8 cellular contexts compared by ENCODE assay signal in the genomic region with DNA sequence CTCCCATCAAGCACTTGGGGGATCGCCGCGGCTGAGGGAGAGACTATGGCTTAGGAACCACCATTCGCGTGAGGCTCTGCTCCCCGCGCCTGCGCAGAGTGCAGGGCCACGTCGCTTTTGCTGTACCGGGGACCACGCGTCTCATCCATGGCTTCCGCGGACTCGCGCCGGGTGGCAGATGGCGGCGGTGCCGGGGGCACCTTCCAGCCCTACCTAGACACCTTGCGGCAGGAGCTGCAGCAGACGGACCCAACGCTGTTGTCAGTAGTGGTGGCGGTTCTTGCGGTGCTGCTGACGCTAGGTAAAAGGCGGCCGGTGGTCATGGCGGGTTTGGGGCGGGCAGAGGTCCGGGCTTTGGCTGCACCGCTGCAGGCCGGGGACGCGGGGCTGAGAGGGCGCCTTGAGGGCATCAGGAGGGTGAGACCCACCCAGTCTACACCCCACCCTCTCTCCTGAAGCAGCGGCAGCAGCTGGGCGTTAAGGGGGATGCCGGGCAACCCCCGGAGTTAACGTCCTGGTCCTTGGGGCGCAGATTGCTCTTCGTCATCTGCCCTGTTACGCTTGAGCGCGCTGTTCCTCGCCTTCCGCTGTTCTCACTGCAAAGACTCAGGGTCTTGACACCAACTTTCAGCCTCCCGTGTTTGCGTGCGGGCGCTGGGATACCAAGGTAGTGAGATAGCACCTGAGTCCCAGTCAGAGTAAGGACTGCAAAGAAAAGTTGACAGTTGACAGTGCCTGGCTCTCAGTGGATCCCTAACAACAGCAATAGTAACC. TPM values are rescaled to one million over a fixed set of nuclear protein-coding genes. Genes with fewer than 3 reads are reported as not detected.
DNase-seq lines count a peak whose midpoint lies in the region; ATAC-seq and TF ChIP-seq lines count a peak whose summit lies in the region.

Gene SRPRB, plus strand, starts transcription at position 114 of the 774 bp plus-strand sequence. Its CDS starts 34 bp downstream, at position 148.

- H3K27me3 ChIP-seq in left lung: no peaks in the 10 kb centered on the region

- no peak for TF ChIP-seq CTCF in CD14-positive monocyte (IDR thresholded peaks at IDR 0.05)
- TF ChIP-seq CTCF in left lung (IDR thresholded peaks at IDR 0.05): no peak

- peaks cover 3 to 6% (median 6%) of the 10 kb centered on the region in 3 donors for H3K27me3 Mint-ChIP-seq in CD14-positive monocyte (ENCODE audit: low read depth in 3 of 3)
- peaks cover 3% of the 10 kb centered on the region for H3K27me3 Mint-ChIP-seq in dendritic cell treated with granulocyte-macrophage colony-stimulating factor and Interleukin-4, amounts not matched to agents 40 ng/mL and 50 ng/mL, for 4 days

- peaks cover 23% of the 10 kb centered on the region for H3K4me1 Mint-ChIP-seq in CD14-positive monocyte
- peaks cover 29% of the 10 kb centered on the region for H3K4me1 Mint-ChIP-seq in dendritic cell treated with granulocyte-macrophage colony-stimulating factor and Interleukin-4, amounts not matched to agents 40 ng/mL and 50 ng/mL, for 4 days (ENCODE audit: low read depth)

- ATAC-seq in GM19395 (IDR thresholded peaks at IDR 0.05; ENCODE audit: unreplicated experiment) (peak; percentile 97), HG03558 (IDR thresholded peaks at IDR 0.05; ENCODE audit: extremely low read depth, unreplicated experiment) (peak; percentile 93), left lung (peak; percentile 100)

- peak within 1 kb of the TSS; percentile 94 to 97 for H3K4me3 Mint-ChIP-seq in CD14-positive monocyte
- H3K4me3 Mint-ChIP-seq in dendritic cell treated with granulocyte-macrophage colony-stimulating factor and Interleukin-4, amounts not matched to agents 40 ng/mL and 50 ng/mL, for 4 days: peak within 1 kb of the TSS; percentile 93

- H3K4me1 ChIP-seq in left lung: peaks cover 0 to 20% of the 10 kb centered on the region in 2 donors

- peak within 1 kb of the TSS; percentile 60 to 78 for H3K27ac ChIP-seq in left lung

- H3K36me3 Mint-ChIP-seq in CD14-positive monocyte: peaks cover 25 to 30% of the 10 kb centered on the region in 2 donors
- peaks cover 35% of the 10 kb centered on the region for H3K36me3 Mint-ChIP-seq in dendritic cell treated with granulocyte-macrophage colony-stimulating factor and Interleukin-4, amounts not matched to agents 40 ng/mL and 50 ng/mL, for 4 days (ENCODE audit: low read depth)

- peak within 1 kb of the TSS; percentile 73 to 91 (median 87) for H3K27ac Mint-ChIP-seq in CD14-positive monocyte
- H3K27ac Mint-ChIP-seq in dendritic cell treated with granulocyte-macrophage colony-stimulating factor and Interleukin-4, amounts not matched to agents 40 ng/mL and 50 ng/mL, for 4 days: peak within 1 kb of the TSS; percentile 93

- H3K4me3 ChIP-seq in left lung: peak within 1 kb of the TSS; percentile 88 to 92

- intact Hi-C loops in CD14-positive monocyte (cut with micrococcal nuclease): loop anchor here (10.0 kb wide), 4 partner anchors 141 to 1081 kb away; partner anchors contain the start of genes NPHP3 (in 2 of the 2), ANAPC13 (in 1 of the 2), CDV3 (in 1 of the 2) and CEP63 (in 1 of the 2)
- intact Hi-C loops in dendritic cell treated with granulocyte-macrophage colony-stimulating factor and Interleukin-4, amounts not matched to agents 40 ng/mL and 50 ng/mL, for 4 days (cut with micrococcal nuclease): loop anchor here (5.0 kb wide), 1 partner anchor 144 kb away; the partner anchor contains the start of gene TOPBP1
- intact Hi-C loops in left lung (cut with DNase I): no loop called here

- no peaks in the 10 kb centered on the region for H3K9me3 Mint-ChIP-seq in CD14-positive monocyte
- no peaks in the 10 kb centered on the region for H3K9me3 Mint-ChIP-seq in dendritic cell treated with granulocyte-macrophage colony-stimulating factor and Interleukin-4, amounts not matched to agents 40 ng/mL and 50 ng/mL, for 4 days

- H3K36me3 ChIP-seq in left lung: peaks cover 0 to 24% of the 10 kb centered on the region in 2 donors

- no peaks in the 10 kb centered on the region for H3K9me3 ChIP-seq in left lung

- DNase-seq in CD14-positive monocyte (ENCODE audit: low spot score) (peak; percentile 93), NCI-H748 (lab: John Stamatoyannopoulos, UW; ENCODE audit: unreplicated experiment) (peak; percentile 89), left lung (peak; percentile 96 to 97)
- DNase-seq in activated CD4-positive, alpha-beta T cell treated with anti-CD3 and anti-CD28 coated beads, Interleukin-2, amount 50 U/mL, for 1 hour: peak; percentile 95
- peak; percentile 97 for DNase-seq in stimulated activated CD4-positive, alpha-beta T cell treated with anti-CD3 and anti-CD28 coated beads, Interleukin-2, amount 100 ng/mL, for 4 hours (ENCODE audit: low read depth)

RNA-seq across cellular contexts. Expression of gene SRPRB, which starts in this region (rescaled TPM):
- polyA plus RNA-seq in CD14-positive monocyte: 10 to 100 TPM; 29.9 to 30.6 TPM
- total RNA-seq in left lung: 100 to 1,000 TPM in 1 of 2 donors, 10 to 100 TPM in 1; 68.7 to 117 TPM

Comparison
In these comparisons a context has a peak if more than half of its experiments do, and no peak if none do; other contexts are left out.
1. Peak in every context shown above with its lines: DNase-seq, ATAC-seq, H3K4me3 ChIP-seq and H3K27ac ChIP-seq.
2. intact Hi-C loops: an anchor here in CD14-positive monocyte (10.0 kb wide) and dendritic cell treated with granulocyte-macrophage colony-stimulating factor and Interleukin-4, amounts not matched to agents 40 ng/mL and 50 ng/mL, for 4 days (5.0 kb wide); none called in left lung.